Comparison of ENCODE assay signal across 10 cellular contexts in the genomic region with DNA sequence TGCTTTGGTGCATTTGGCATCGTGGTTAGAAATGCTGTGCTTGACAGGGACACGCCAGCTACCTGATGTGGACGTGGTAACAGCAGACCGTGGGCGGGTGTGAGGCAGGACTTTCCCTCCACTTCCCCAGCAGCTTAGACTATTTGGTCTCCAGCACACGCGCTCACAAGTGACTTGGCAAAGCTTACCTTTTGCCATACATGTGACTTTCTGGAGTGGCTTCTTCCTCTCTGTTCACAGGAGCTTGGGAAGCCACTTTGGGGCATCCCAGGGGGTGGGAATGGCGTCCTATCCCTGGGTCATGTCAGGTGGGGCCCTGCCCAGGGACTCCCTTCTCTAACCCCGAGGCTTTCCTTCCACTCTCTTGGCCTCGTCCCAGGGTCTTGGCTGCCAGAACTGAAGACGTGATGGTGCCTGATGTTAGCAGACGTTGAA.
DNase-seq lines count a peak whose midpoint lies in the region; ATAC-seq, FAIRE-seq and TF ChIP-seq lines count a peak whose summit lies in the region.
"Had no signal": no experiment of that assay in that cellular context is flagged by ENCODE, and none has a peak within 500 bp of the region (broad histone marks: within the 10 kb centered on the region; RNA-seq: fewer than 3 reads in every experiment).

No MANE protein-coding gene starts in this region.

- TF ChIP-seq CTCF in pancreas (IDR thresholded peaks at IDR 0.05): no peak

- H3K4me3 ChIP-seq in pancreas: no peak overlapping the region

- no peaks in the 10 kb centered on the region for H3K36me3 Mint-ChIP-seq in memory B cell

- no peak for FAIRE-seq in pancreas (lab: Jason Lieb, UNC)
- FAIRE-seq: colon had no signal

- peaks cover 16% of the 10 kb centered on the region for H3K4me1 Mint-ChIP-seq in memory B cell

- H3K27me3 Mint-ChIP-seq in memory B cell: no peaks in the 10 kb centered on the region

- peak overlapping the region; percentile 34 for H3K4me3 Mint-ChIP-seq in memory B cell

- peak overlapping the region; percentile 53 for H3K27ac Mint-ChIP-seq in memory B cell

- no peaks in the 10 kb centered on the region for H3K9me3 ChIP-seq in pancreas

- no peaks in the 10 kb centered on the region for H3K9me3 Mint-ChIP-seq in memory B cell

- intact Hi-C loops in posterior vena cava (cut with DNase I): no loop called here
- intact Hi-C loops in pancreas (cut with DNase I): no loop called here

- no peaks in the 10 kb centered on the region for H3K36me3 ChIP-seq in pancreas

- H3K27me3 ChIP-seq in pancreas: no peaks in the 10 kb centered on the region

- DNase-seq in DMS53 treated with DMSO at 0.1 percent for 48 hours (lab: John Stamatoyannopoulos, UW; ENCODE audit: unreplicated experiment) (peak; percentile 13), NCI-H774 (lab: John Stamatoyannopoulos, UW) (peak; percentile 11), memory B cell (ENCODE audit: low spot score in 2 of 2) (no peak), posterior vena cava (ENCODE audit: low spot score) (no peak), pancreas (no peak)
- no peak for DNase-seq in central memory CD4-positive, alpha-beta T cell
- DNase-seq: NCI-H510A treated with DMSO at 0.1 percent for 48 hours had no signal

- H3K27ac ChIP-seq in pancreas: no peak overlapping the region

- ATAC-seq in GM21390 (IDR thresholded peaks at IDR 0.05; ENCODE audit: unreplicated experiment): peak; percentile 63
- peak; percentile 79 for ATAC-seq in memory B cell (ENCODE audit: low read depth)
- ATAC-seq in pancreas: no peak
- no peak for ATAC-seq in GM21737 (IDR thresholded peaks at IDR 0.05; ENCODE audit: unreplicated experiment)

- no peaks in the 10 kb centered on the region for H3K4me1 ChIP-seq in pancreas

- 58 to 67% methylated on average over 12 of the region's 12 CpGs for WGBS in pancreas, 2 donors

Comparison
In these comparisons a context has a peak if more than half of its experiments do, and no peak if none do; other contexts are left out.
1. DNase-seq: peak in DMS53 treated with DMSO at 0.1 percent for 48 hours (single experiment) and NCI-H774 (single experiment); none in memory B cell (0 of 2), central memory CD4-positive, alpha-beta T cell (single experiment), posterior vena cava (single experiment) and pancreas (0 of 6).
2. ATAC-seq: peak in GM21390 (single experiment) and memory B cell (single experiment); none in pancreas (0 of 4) and GM21737 (single experiment).